9 cellular contexts compared by ENCODE assay signal in genomic region chr4:77600521-77601451, GRCh38. TPM values are rescaled to one million over a fixed set of nuclear protein-coding genes. Genes with fewer than 3 reads are reported as not detected.
A peak's percentile ranks its signal among the peaks of the same experiment; 100 is the strongest.
DNase-seq lines count a peak whose midpoint lies in the region; ATAC-seq and TF ChIP-seq lines count a peak whose summit lies in the region.
"Had no signal": no experiment of that assay in that cellular context is flagged by ENCODE, and none has a peak within 500 bp of the region (broad histone marks: within the 10 kb centered on the region; RNA-seq: fewer than 3 reads in every experiment).

No MANE protein-coding gene starts in this region.

- 45 to 48% methylated on average over 3 to 6 of the region's 6 CpGs for WGBS in endodermal cell (ENCODE audit: insufficient coverage in 1 of 2, insufficient read length in 1 of 2), 2 experiments

- H3K9me3 ChIP-seq in AG04450 (ENCODE audit: control insufficient read depth, insufficient read depth, low read length) (no peaks in the 10 kb centered on the region), RWPE2 (ENCODE audit: severe bottlenecking) (no peaks in the 10 kb centered on the region), endodermal cell (ENCODE audit: control insufficient read depth, low read length) (no peaks in the 10 kb centered on the region)

- H3K4me1 Mint-ChIP-seq in endodermal cell (peaks cover 3% of the 10 kb centered on the region), neural crest cell (no peaks in the 10 kb centered on the region)

- CTCF ChIA-PET in AG04450 (lab: Charles Lee) = interaction anchor here (0.6 to 8.4 kb wide), 36 partner anchors 8 to 800 kb away, joined by 3 to 86 read pairs (median 3); no protein-coding TSS in a partner anchor

- H3K27me3 ChIP-seq in AG04450 (ENCODE audit: control insufficient read depth, insufficient read depth, low read length) (no peaks in the 10 kb centered on the region), RWPE2 (ENCODE audit: insufficient read depth, poor library complexity, severe bottlenecking) (no peaks in the 10 kb centered on the region), endodermal cell (ENCODE audit: control insufficient read depth, insufficient read depth, low read length, poor library complexity, severe bottlenecking) (no peaks in the 10 kb centered on the region)

- H3K27me3 Mint-ChIP-seq in endodermal cell (ENCODE audit: insufficient read depth) (peaks cover 2% of the 10 kb centered on the region), neural crest cell (ENCODE audit: low read depth) (peaks cover 4% of the 10 kb centered on the region)

- no peak overlapping the region for H3K9ac ChIP-seq in endodermal cell (ENCODE audit: extremely low read depth, low read length, poor library complexity, severe bottlenecking)

- no peaks in the 10 kb centered on the region for H3K36me3 Mint-ChIP-seq in endodermal cell (ENCODE audit: low read depth)
- no peaks in the 10 kb centered on the region for H3K36me3 Mint-ChIP-seq in neural crest cell (ENCODE audit: low read depth)

- ATAC-seq in HG03378 (IDR thresholded peaks at IDR 0.05; ENCODE audit: unreplicated experiment) (peak; percentile 73), RWPE2 (ENCODE audit: low read depth) (peak; percentile 67; the same call in 1 of the 3 replicates), GM18520 (IDR thresholded peaks at IDR 0.05; ENCODE audit: unreplicated experiment) (no peak), GM21360 (IDR thresholded peaks at IDR 0.05; ENCODE audit: unreplicated experiment) (no peak)

- H3K4me1 ChIP-seq in RWPE2 (ENCODE audit: insufficient read depth, poor library complexity, severe bottlenecking) (peaks cover 14% of the 10 kb centered on the region), endodermal cell (ENCODE audit: control insufficient read depth, insufficient read depth, low read length) (no peaks in the 10 kb centered on the region)

- no peaks in the 10 kb centered on the region for H3K9me3 Mint-ChIP-seq in endodermal cell
- no peaks in the 10 kb centered on the region for H3K9me3 Mint-ChIP-seq in neural crest cell

- POLR2A ChIA-PET in AG04450 (lab: Yijun Ruan, JAX) = no interaction called here

- H3K27ac Mint-ChIP-seq in endodermal cell = no peak overlapping the region
- no peak overlapping the region for H3K27ac Mint-ChIP-seq in neural crest cell (ENCODE audit: unreplicated experiment)

- no peaks in the 10 kb centered on the region for H3K36me3 ChIP-seq in RWPE2 (ENCODE audit: low read depth)
- H3K36me3 ChIP-seq in endodermal cell (ENCODE audit: control insufficient read depth, insufficient read depth, low read length) = no peaks in the 10 kb centered on the region

- TF ChIP-seq CTCF in AG04450 (IDR thresholded peaks at IDR 0.05; ENCODE audit: low read depth, low read length) (peak; percentile 88), RWPE2 (IDR thresholded peaks at IDR 0.05; ENCODE audit: poor library complexity, severe bottlenecking) (peak; percentile 92), endodermal cell (conservative IDR thresholded peaks at IDR 0.05) (peak; percentile 85), neural crest cell (conservative IDR thresholded peaks at IDR 0.05) (peak; percentile 82)

- H3K27ac ChIP-seq in AG04450 (ENCODE audit: low read depth, low read length) (no peak overlapping the region), RWPE2 (ENCODE audit: poor library complexity, severe bottlenecking) (no peak overlapping the region), endodermal cell (ENCODE audit: low read depth, low read length) (no peak overlapping the region)

- DNase-seq in AG04450 (ENCODE audit: low read depth, low spot score) (no peak), EL (peak; percentile 23), RWPE2 (ENCODE audit: low spot score) (no peak), endodermal cell (peak; percentile 64), neural crest cell (ENCODE audit: low read depth, low spot score) (no peak)

- H3K4me3 Mint-ChIP-seq in endodermal cell (no peak overlapping the region), neural crest cell (no peak overlapping the region)

- H3K4me3 ChIP-seq in AG04450 (ENCODE audit: low read depth, low read length) (no peak overlapping the region), RWPE2 (ENCODE audit: severe bottlenecking) (no peak overlapping the region), endodermal cell (ENCODE audit: low read length) (no peak overlapping the region)

RNA-seq across cellular contexts. Expression of gene CXCL13, which starts 4.8 kb away (rescaled TPM):
- polyA plus RNA-seq in AG04450 (2011; rRNA removed) = not detected in 2 replicates
- polyA minus RNA-seq in AG04450 (2011; rRNA and poly(A)+ RNA removed) = not detected in 2 replicates
- not detected for total RNA-seq in endodermal cell
- not detected for polyA plus RNA-seq in endodermal cell (2013, experiment 1 of 2)
- polyA plus RNA-seq in endodermal cell (2013, experiment 2 of 2) = not detected
- total RNA-seq in neural crest cell = not detected in 2 replicates
- total RNA-seq: glomerular endothelial cell had no signal

Comparison
In these comparisons a context has a peak if more than half of its experiments do, and no peak if none do; other contexts are left out.
1. DNase-seq: peak in EL (single experiment) and endodermal cell (single experiment); none in AG04450 (single experiment), RWPE2 (single experiment) and neural crest cell (single experiment).
2. ATAC-seq: peak in HG03378 (single experiment) and RWPE2 (single experiment); none in GM18520 (single experiment) and GM21360 (single experiment).
3. Peak in every context shown above with its lines, with median percentiles within 50 percentile points of each other: CTCF ChIP-seq.